ENCODE assay signal across 21 cellular contexts in genomic region chr12:25368542-25368941, GRCh38.
"Had no signal": no experiment of that assay in that cellular context is flagged by ENCODE, and none has a peak within 500 bp of the region (broad histone marks: within the 10 kb centered on the region; RNA-seq: fewer than 3 reads in every experiment).

No MANE protein-coding gene starts in this region.

- H3K4me3 Mint-ChIP-seq: T-helper 17 cell had no signal

- H3K9me2 ChIP-seq: SK-N-SH had no signal

- H3K27me3 Mint-ChIP-seq: T-helper 17 cell had no signal

- H3K27ac Mint-ChIP-seq: T-helper 17 cell had no signal

- DNase-seq: KBM-7, MV-4-11, NCI-H1048, NCI-H1105, NCI-H1417, NCI-H1436 treated with DMSO at 0.1 percent for 48 hours, NCI-H1694, NCI-H187 treated with DMSO at 0.1 percent for 48 hours, NCI-H2029 treated with DMSO at 0.1 percent for 48 hours, NCI-H2171 treated with DMSO at 0.1 percent for 48 hours, NCI-H345, NCI-H446 treated with DMSO at 0.1 percent for 48 hours, NCI-H510A treated with DMSO at 0.1 percent for 48 hours, NCI-H526, RPMI8226, SHP77, SK-N-SH, SW 1271, T-helper 1 cell, T-helper 17 cell had no signal

- FAIRE-seq: RCC 7860 had no signal

- ATAC-seq: T-helper 17 cell had no signal

- H3K4me2 ChIP-seq: SK-N-SH had no signal

- H3K9ac ChIP-seq: SK-N-SH had no signal

- H3K9me3 ChIP-seq: SK-N-SH had no signal
